7 cellular contexts compared by ENCODE assay signal in the genomic region with DNA sequence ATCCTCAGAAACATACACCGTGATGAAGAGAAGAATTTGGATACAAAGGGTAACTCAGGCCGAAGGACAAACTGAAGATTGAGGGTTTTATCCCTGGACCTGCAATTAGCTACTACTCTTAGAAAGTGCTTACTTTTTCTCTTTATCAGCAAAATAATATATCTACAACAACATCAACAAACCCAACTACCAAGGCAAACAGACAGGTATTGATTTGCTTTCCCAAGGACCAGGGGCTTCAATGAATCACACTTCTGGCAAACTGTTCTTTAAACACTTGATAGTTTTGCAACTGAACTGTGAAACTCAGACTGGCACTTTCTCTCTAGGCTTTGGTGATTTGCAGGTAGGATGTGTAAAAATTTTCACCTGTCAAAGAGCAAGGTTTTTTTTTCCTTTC.
"Had no signal": no experiment of that assay in that cellular context is flagged by ENCODE, and none has a peak within 500 bp of the region (broad histone marks: within the 10 kb centered on the region; RNA-seq: fewer than 3 reads in every experiment).

No MANE protein-coding gene starts in this region.

- ATAC-seq: K562 had no signal

- FAIRE-seq: HTR-8/SVneo, K562 had no signal

- DNase-seq: IMR-90, KBM-7, KG1 had no signal

- H3K9ac ChIP-seq: KMS-11 had no signal

- H3K27ac ChIP-seq: HL-60, KMS-11 had no signal

- H3K4me2 ChIP-seq: KMS-11 had no signal

- H3K4me3 ChIP-seq: K562 had no signal
